In the genomic region with DNA sequence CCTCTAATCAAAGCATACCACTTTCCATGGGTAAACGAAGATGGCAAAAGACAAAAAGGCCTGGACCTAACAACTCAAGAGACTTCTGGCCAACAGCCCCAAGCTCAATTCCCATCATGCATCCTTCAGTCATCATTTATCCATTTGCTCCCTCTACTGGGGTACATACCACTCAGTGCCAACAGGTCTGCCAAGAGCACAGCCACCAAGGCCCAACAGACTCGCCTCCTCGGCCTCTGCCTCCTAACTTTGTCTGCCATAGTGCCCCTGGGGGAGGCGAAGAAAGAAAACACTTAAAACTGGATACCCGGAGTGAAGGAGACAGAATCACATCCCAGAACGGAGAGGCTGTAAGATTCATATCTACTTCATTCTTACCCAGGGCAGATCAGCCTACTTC, we compare ENCODE assay signal across 1 cellular context.
TF ChIP-seq lines count a peak whose summit lies in the region.

No MANE protein-coding gene starts in this region.

TF ChIP-seq in A549, 52 proteins besides CTCF, POLR2A, EP300 and RAD21 (continued from another document):
- TF ChIP-seq, protein P1, sequence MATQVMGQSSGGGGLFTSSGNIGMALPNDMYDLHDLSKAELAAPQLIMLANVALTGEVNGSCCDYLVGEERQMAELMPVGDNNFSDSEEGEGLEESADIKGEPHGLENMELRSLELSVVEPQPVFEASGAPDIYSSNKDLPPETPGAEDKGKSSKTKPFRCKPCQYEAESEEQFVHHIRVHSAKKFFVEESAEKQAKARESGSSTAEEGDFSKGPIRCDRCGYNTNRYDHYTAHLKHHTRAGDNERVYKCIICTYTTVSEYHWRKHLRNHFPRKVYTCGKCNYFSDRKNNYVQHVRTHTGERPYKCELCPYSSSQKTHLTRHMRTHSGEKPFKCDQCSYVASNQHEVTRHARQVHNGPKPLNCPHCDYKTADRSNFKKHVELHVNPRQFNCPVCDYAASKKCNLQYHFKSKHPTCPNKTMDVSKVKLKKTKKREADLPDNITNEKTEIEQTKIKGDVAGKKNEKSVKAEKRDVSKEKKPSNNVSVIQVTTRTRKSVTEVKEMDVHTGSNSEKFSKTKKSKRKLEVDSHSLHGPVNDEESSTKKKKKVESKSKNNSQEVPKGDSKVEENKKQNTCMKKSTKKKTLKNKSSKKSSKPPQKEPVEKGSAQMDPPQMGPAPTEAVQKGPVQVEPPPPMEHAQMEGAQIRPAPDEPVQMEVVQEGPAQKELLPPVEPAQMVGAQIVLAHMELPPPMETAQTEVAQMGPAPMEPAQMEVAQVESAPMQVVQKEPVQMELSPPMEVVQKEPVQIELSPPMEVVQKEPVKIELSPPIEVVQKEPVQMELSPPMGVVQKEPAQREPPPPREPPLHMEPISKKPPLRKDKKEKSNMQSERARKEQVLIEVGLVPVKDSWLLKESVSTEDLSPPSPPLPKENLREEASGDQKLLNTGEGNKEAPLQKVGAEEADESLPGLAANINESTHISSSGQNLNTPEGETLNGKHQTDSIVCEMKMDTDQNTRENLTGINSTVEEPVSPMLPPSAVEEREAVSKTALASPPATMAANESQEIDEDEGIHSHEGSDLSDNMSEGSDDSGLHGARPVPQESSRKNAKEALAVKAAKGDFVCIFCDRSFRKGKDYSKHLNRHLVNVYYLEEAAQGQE (IDR thresholded peaks at IDR 0.05): no peak
- TF ChIP-seq EHF (CRISPR knock-in tag; IDR thresholded peaks at IDR 0.05) (no peak), MYC (IDR thresholded peaks at IDR 0.05; ENCODE audit: borderline replicate concordance, low read length) (no peak), ZFP36 (IDR thresholded peaks at IDR 0.05; ENCODE audit: borderline replicate concordance, partially characterized antibody) (no peak), EHMT2 (IDR thresholded peaks at IDR 0.05; ENCODE audit: low read depth) (no peak), HOXB13 (CRISPR knock-in tag; IDR thresholded peaks at IDR 0.05; ENCODE audit: low read depth) (no peak), BHLHE40 (IDR thresholded peaks at IDR 0.05; ENCODE audit: low read depth, low read length) (no peak), CEBPB (IDR thresholded peaks at IDR 0.05) (no peak), NPAS2 (CRISPR knock-in tag; IDR thresholded peaks at IDR 0.05; ENCODE audit: borderline replicate concordance) (no peak), HOXB5 (CRISPR knock-in tag; IDR thresholded peaks at IDR 0.05) (no peak), HOXA7 (CRISPR knock-in tag; IDR thresholded peaks at IDR 0.05) (no peak), GATA3 (IDR thresholded peaks at IDR 0.05; ENCODE audit: borderline replicate concordance) (no peak), SREBF2 (IDR thresholded peaks at IDR 0.05) (no peak)
- TF ChIP-seq, protein P2, sequence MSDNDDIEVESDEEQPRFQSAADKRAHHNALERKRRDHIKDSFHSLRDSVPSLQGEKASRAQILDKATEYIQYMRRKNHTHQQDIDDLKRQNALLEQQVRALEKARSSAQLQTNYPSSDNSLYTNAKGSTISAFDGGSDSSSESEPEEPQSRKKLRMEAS (IDR thresholded peaks at IDR 0.05): no peak
